Comparison of ENCODE assay signal across 9 cellular contexts in the genomic region with DNA sequence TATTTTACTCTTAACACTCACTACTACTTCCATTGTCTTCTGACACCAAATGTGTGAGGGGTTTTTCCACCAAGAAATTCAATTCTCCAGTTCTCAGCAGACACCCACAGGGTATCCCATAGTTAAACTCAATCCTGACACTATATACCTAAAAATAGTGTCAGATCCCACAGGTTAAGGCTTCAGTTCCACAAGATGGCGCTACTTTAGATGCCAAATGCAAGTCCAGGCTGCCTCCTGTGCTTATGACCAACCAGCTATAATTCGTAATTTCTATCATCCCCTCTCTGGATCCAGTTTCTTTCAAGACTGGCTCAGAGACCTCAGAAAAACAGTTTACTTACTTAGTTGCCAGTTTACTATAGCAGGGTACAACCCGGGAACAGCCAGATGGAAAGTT.
DNase-seq lines count a peak whose midpoint lies in the region; ATAC-seq, FAIRE-seq and TF ChIP-seq lines count a peak whose summit lies in the region.
"Had no signal": no experiment of that assay in that cellular context is flagged by ENCODE, and none has a peak within 500 bp of the region (broad histone marks: within the 10 kb centered on the region; RNA-seq: fewer than 3 reads in every experiment).

No MANE protein-coding gene starts in this region.

- intact Hi-C loops in kidney (cut with DNase I) = no loop called here

- H3K4me3 ChIP-seq in LNCaP clone FGC (ENCODE audit: low read depth, low read length) (no peak overlapping the region), kidney (ENCODE audit: low read length in 2 of 2) (no peak overlapping the region)

- H3K36me3 ChIP-seq in kidney (ENCODE audit: control insufficient read depth in 1 of 2, insufficient read depth in 2 of 2, low read length in 2 of 2) = no peaks in the 10 kb centered on the region

- peak; percentile 53 for TF ChIP-seq CTCF in LNCaP clone FGC (IDR thresholded peaks at IDR 0.05; ENCODE audit: control insufficient read depth, extremely low read depth, insufficient read depth)
- peak; percentile 72 for TF ChIP-seq CTCF in VCaP (conservative IDR thresholded peaks at IDR 0.05)
- TF ChIP-seq CTCF in kidney (IDR thresholded peaks at IDR 0.05; ENCODE audit: borderline replicate concordance, extremely low read depth, insufficient read depth) = peak; percentile 10

- H3K9ac ChIP-seq in kidney (ENCODE audit: low read length in 2 of 2) = no peak overlapping the region

- ATAC-seq in HG03095 (IDR thresholded peaks at IDR 0.05; ENCODE audit: unreplicated experiment) = no peak
- no peak for ATAC-seq in HG03457 (IDR thresholded peaks at IDR 0.05; ENCODE audit: unreplicated experiment)

- FAIRE-seq in kidney (lab: Jason Lieb, UNC) = no peak

- H3K27ac ChIP-seq in VCaP = no peak overlapping the region
- no peak overlapping the region for H3K27ac ChIP-seq in kidney (ENCODE audit: low read depth in 2 of 2, low read length in 2 of 2)

- no peaks in the 10 kb centered on the region for H3K9me3 ChIP-seq in kidney (ENCODE audit: control insufficient read depth in 1 of 2, low read length in 2 of 2)

- DNase-seq in DMS153 (lab: John Stamatoyannopoulos, UW) (peak; percentile 24), LNCaP clone FGC (ENCODE audit: low read depth) (peak; percentile 15), kidney (no peak), foreskin melanocyte (no peak)
- no peak for DNase-seq in stimulated activated CD4-positive, alpha-beta T cell treated with anti-CD3 and anti-CD28 coated beads, Interleukin-2, amount 100 ng/mL, for 24 hours
- DNase-seq: activated gamma-delta T cell had no signal

- no peaks in the 10 kb centered on the region for H3K4me1 ChIP-seq in kidney (ENCODE audit: control insufficient read depth in 1 of 2, insufficient read depth in 1 of 2, low read depth in 1 of 2, low read length in 2 of 2)

Comparison
In these comparisons a context has a peak if more than half of its experiments do, and no peak if none do; other contexts are left out.
1. DNase-seq: peak in DMS153 (single experiment) and LNCaP clone FGC (single experiment); none in kidney (single experiment), stimulated activated CD4-positive, alpha-beta T cell treated with anti-CD3 and anti-CD28 coated beads, Interleukin-2, amount 100 ng/mL, for 24 hours (0 of 2) and foreskin melanocyte (single experiment).
2. CTCF ChIP-seq: peak in every context shown above with its lines; median percentile 72 in VCaP; 53 in LNCaP clone FGC; 10 in kidney.